1 cellular context compared by ENCODE assay signal in the genomic region with DNA sequence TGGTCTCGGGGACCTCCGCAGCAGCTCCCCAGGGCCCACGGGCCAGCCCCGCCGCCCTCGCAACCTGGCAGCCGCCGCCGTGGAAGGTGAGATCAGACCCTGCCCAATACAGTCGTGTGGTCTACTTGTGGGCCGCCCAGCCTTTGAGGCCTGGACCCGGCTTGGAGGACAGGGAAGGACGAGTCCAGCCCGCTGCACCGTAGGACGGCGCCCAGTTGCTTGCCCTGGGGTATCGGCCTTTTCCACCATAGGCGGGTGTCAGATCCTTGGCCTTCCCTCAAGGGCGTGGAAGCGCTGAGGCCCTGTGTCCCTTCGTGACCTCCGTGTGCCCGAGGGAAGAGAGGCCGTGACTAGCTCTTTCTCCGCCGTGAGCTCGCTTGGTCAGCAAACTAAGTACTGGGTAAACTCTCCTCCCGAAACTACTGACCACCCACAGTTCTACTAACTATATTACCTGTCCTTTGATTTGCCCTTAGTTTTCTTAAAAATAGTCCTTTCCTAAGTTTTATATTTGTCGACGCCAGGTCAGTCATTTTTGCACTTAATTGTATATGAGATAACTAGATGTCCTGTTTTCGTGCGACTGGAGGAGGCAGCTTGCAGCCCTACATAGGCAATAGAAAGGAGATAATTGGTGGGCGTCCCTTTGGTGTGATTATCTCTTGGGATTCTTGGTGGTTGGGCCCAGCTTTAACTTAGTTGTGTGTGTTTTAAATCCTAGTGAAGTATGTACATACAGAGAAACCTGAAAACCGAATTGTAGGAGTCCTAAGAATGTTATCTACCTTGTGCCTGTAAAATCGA.
A peak's percentile ranks its signal among the peaks of the same experiment; 100 is the strongest.
TF ChIP-seq lines count a peak whose summit lies in the region.

No MANE protein-coding gene starts in this region.

TF ChIP-seq in H1, 55 proteins besides CTCF, POLR2A, EP300 and RAD21:
- 0 out of 4 replicates have a peak, but pooled peaks of 1 of the 2 experiments have one; percentile 3 for TF ChIP-seq SIN3A (conservative IDR thresholded peaks at IDR 0.05 in 1 of 2, IDR thresholded peaks at IDR 0.05 in 1 of 2; ENCODE audit: low read depth in 1 of 2, low read length in 2 of 2)
- no peak for TF ChIP-seq KDM4A (IDR thresholded peaks at IDR 0.05; ENCODE audit: low read depth, low read length, severe bottlenecking)
- no peak for TF ChIP-seq TAF7 (optimal IDR thresholded peaks at IDR 0.05; ENCODE audit: borderline replicate concordance, low read depth, low read length)
- TF ChIP-seq BACH1 (IDR thresholded peaks at IDR 0.05; ENCODE audit: low read length), result no peak
- TF ChIP-seq SRF (IDR thresholded peaks at IDR 0.05; ENCODE audit: low read depth, low read length), result no peak
- TF ChIP-seq RFX5 (IDR thresholded peaks at IDR 0.05; ENCODE audit: borderline replicate concordance, low read depth, low read length), result no peak
- TF ChIP-seq POLR2AphosphoS5 (IDR thresholded peaks at IDR 0.05; ENCODE audit: low read depth, low read length), result peak; percentile 26; the same call in 1 of the 2 replicates
